Comparison of ENCODE assay signal across 8 cellular contexts in the genomic region with DNA sequence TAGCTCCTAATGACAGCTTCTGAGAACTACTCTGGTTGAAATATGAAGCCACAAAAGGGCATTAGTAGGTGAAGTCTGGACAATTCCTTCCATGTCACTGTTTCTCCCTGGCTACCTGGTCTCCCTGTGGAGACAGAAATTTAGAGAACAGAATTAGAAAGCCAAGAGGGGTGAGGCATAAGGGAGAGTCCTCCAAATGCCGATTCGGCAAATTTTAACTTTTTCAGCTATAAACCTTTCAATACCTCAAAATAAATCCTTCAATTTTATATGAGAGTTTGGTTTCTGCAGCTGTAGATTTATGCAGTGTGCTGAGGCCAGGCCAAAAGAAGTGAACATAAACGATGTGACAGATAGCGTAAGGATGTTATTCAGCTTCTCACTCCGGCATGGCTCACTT.
"Had no signal": no experiment of that assay in that cellular context is flagged by ENCODE, and none has a peak within 500 bp of the region (broad histone marks: within the 10 kb centered on the region; RNA-seq: fewer than 3 reads in every experiment).

No MANE protein-coding gene starts in this region.

- H3K36me3 ChIP-seq: HAP-1 had no signal

- H3K4me2 ChIP-seq: GM23338, KMS-11 had no signal

- H3K27ac ChIP-seq: HL-60, KMS-11 had no signal

- H3K4me1 ChIP-seq: HAP-1 had no signal

- H3K9ac ChIP-seq: KMS-11 had no signal

- H3K4me3 ChIP-seq: GM23338, HAP-1 had no signal

- ATAC-seq: GM23338, HCT116 had no signal

- H3K9me3 ChIP-seq: HAP-1 had no signal

- DNase-seq: H7, HFFc6, KBM-7 had no signal

- H2AFZ ChIP-seq: GM23338 had no signal
